In the genomic region with DNA sequence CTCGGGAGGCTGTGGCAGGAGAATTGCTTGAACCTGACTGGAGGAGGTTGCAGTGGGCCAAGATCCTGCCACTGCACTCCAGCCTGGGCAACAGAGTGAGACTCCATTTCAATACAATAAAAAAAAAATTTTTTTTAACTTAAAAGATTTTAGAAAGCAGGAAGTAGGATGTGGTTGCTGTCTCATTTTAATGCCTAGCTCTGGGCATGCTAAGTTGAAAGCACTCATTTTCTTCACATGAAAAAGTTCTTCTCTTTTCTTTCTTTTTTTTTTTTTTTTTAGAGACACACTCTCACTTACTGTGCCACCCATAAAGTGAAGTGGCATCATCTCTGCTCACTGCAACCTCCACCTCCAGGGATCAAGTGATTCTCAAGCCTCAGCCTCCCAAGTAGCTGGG, we compare ENCODE assay signal across 12 cellular contexts. TPM values are rescaled to one million over a fixed set of nuclear protein-coding genes. Genes with fewer than 3 reads are reported as not detected.
A peak's percentile ranks its signal among the peaks of the same experiment; 100 is the strongest.
DNase-seq lines count a peak whose midpoint lies in the region; ATAC-seq lines count a peak whose summit lies in the region.
"Not testable (repeated sequence)": the region's sequence is repeated elsewhere in the genome, so short reads cannot be mapped to it uniquely, and the experiment has no call there.
"Had no signal": no experiment of that assay in that cellular context is flagged by ENCODE, and none has a peak within 500 bp of the region (broad histone marks: within the 10 kb centered on the region; RNA-seq: fewer than 3 reads in every experiment).

No MANE protein-coding gene starts in this region.

- not testable (repeated sequence) for H3K9me3 ChIP-seq in CD4-positive, CD25-positive, alpha-beta regulatory T cell (ENCODE audit: control insufficient read depth in 2 of 2, low read length in 2 of 2)

- POLR2A ChIA-PET in T-cell (lab: Charles Lee) = interaction anchor here in 1 of 2 donors (0.6 kb wide), 1 partner anchor 18 kb away, joined by 4 read pairs; no protein-coding TSS in a partner anchor
- POLR2A ChIA-PET in activated CD4-positive, alpha-beta T cell treated with anti-CD3 and anti-CD28 coated beads for 36 hours (lab: Charles Lee) = not testable (repeated sequence)
- POLR2A ChIA-PET in activated CD8-positive, alpha-beta T cell treated with anti-CD3 and anti-CD28 coated beads, Interleukin-2, amount 10 ng/mL, durations not matched to agents 7 days and 5 days (lab: Charles Lee) = interaction anchor here (0.6 kb wide), 1 partner anchor 18 kb away, joined by 3 read pairs; no protein-coding TSS in a partner anchor
- POLR2A ChIA-PET in activated naive CD8-positive, alpha-beta T cell treated with anti-CD3 and anti-CD28 coated beads, Interleukin-2, amount 10 ng/mL, durations not matched to agents 7 days and 5 days (lab: Charles Lee) = interaction anchor here (1.0 kb wide), 2 partner anchors 12 to 17 kb away, joined by 3 to 8 read pairs; no protein-coding TSS in a partner anchor

- intact Hi-C loops in activated CD4-positive, alpha-beta T cell treated with anti-CD3 and anti-CD28 coated beads for 36 hours (cut with DNase I, micrococcal nuclease) = not testable (repeated sequence)

- H3K36me3 Mint-ChIP-seq in CD4-positive, CD25-positive, alpha-beta regulatory T cell; T-cell; activated CD4-positive, alpha-beta T cell treated with anti-CD3 and anti-CD28 coated beads for 36 hours (ENCODE audit: low read depth); activated CD8-positive, alpha-beta T cell treated with anti-CD3 and anti-CD28 coated beads, Interleukin-2, amount 10 ng/mL, durations not matched to agents 7 days and 5 days (ENCODE audit: low read depth); activated T-helper 17 cell treated with anti-CD3 and anti-CD28 coated beads, Interleukin-2, amount 50 U/mL, for 72 hours (ENCODE audit: low read depth); activated naive CD8-positive, alpha-beta T cell treated with anti-CD3 and anti-CD28 coated beads, Interleukin-2, amount 10 ng/mL, durations not matched to agents 7 days and 5 days; memory B cell; natural killer cell treated with Interleukin-12 subunit alpha and Interleukin-12 subunit beta and Interleukin-15 and Interleukin-18, amount 100 ng/mL, for 72 hours: not testable (repeated sequence)

- H3K27ac ChIP-seq in CD4-positive, CD25-positive, alpha-beta regulatory T cell (ENCODE audit: insufficient read depth, low read length, poor library complexity, severe bottlenecking) = not testable (repeated sequence)

- H3K4me1 ChIP-seq in CD4-positive, CD25-positive, alpha-beta regulatory T cell (ENCODE audit: control insufficient read depth, insufficient read depth, low read length, poor library complexity, severe bottlenecking) = not testable (repeated sequence)

- H3K27me3 Mint-ChIP-seq in CD4-positive, CD25-positive, alpha-beta regulatory T cell; T-cell; activated CD4-positive, alpha-beta T cell treated with anti-CD3 and anti-CD28 coated beads for 36 hours; activated CD8-positive, alpha-beta T cell treated with anti-CD3 and anti-CD28 coated beads, Interleukin-2, amount 10 ng/mL, durations not matched to agents 7 days and 5 days (ENCODE audit: low read depth); activated T-helper 17 cell treated with anti-CD3 and anti-CD28 coated beads, Interleukin-2, amount 50 U/mL, for 72 hours; activated naive CD8-positive, alpha-beta T cell treated with anti-CD3 and anti-CD28 coated beads, Interleukin-2, amount 10 ng/mL, durations not matched to agents 7 days and 5 days; memory B cell; natural killer cell treated with Interleukin-12 subunit alpha and Interleukin-12 subunit beta and Interleukin-15 and Interleukin-18, amount 100 ng/mL, for 72 hours: not testable (repeated sequence)

- H3K4me3 Mint-ChIP-seq in CD4-positive, CD25-positive, alpha-beta regulatory T cell = peak overlapping the region in 3 of 4 donors; percentile 56 to 66 (median 61)
- H3K4me3 Mint-ChIP-seq in T-cell; activated CD4-positive, alpha-beta T cell treated with anti-CD3 and anti-CD28 coated beads for 36 hours; activated CD8-positive, alpha-beta T cell treated with anti-CD3 and anti-CD28 coated beads, Interleukin-2, amount 10 ng/mL, durations not matched to agents 7 days and 5 days; activated T-helper 17 cell treated with anti-CD3 and anti-CD28 coated beads, Interleukin-2, amount 50 U/mL, for 72 hours; activated naive CD8-positive, alpha-beta T cell treated with anti-CD3 and anti-CD28 coated beads, Interleukin-2, amount 10 ng/mL, durations not matched to agents 7 days and 5 days; memory B cell; natural killer cell treated with Interleukin-12 subunit alpha and Interleukin-12 subunit beta and Interleukin-15 and Interleukin-18, amount 100 ng/mL, for 72 hours: not testable (repeated sequence)

- not testable (repeated sequence) for H3K27me3 ChIP-seq in CD4-positive, CD25-positive, alpha-beta regulatory T cell (ENCODE audit: control insufficient read depth, insufficient read depth, low read length)

- H3K4me1 Mint-ChIP-seq in CD4-positive, CD25-positive, alpha-beta regulatory T cell = peaks cover 0 to 25% (median 13%) of the 10 kb centered on the region in 4 donors
- peaks cover 8 to 27% (median 26%) of the 10 kb centered on the region in 3 donors for H3K4me1 Mint-ChIP-seq in T-cell
- peaks cover 25% of the 10 kb centered on the region for H3K4me1 Mint-ChIP-seq in activated CD4-positive, alpha-beta T cell treated with anti-CD3 and anti-CD28 coated beads for 36 hours
- H3K4me1 Mint-ChIP-seq in activated CD8-positive, alpha-beta T cell treated with anti-CD3 and anti-CD28 coated beads, Interleukin-2, amount 10 ng/mL, durations not matched to agents 7 days and 5 days (ENCODE audit: low read depth) = peaks cover 30% of the 10 kb centered on the region
- peaks cover 15% of the 10 kb centered on the region for H3K4me1 Mint-ChIP-seq in activated T-helper 17 cell treated with anti-CD3 and anti-CD28 coated beads, Interleukin-2, amount 50 U/mL, for 72 hours
- H3K4me1 Mint-ChIP-seq in activated naive CD8-positive, alpha-beta T cell treated with anti-CD3 and anti-CD28 coated beads, Interleukin-2, amount 10 ng/mL, durations not matched to agents 7 days and 5 days = peaks cover 18% of the 10 kb centered on the region
- not testable (repeated sequence) for H3K4me1 Mint-ChIP-seq in memory B cell
- H3K4me1 Mint-ChIP-seq in natural killer cell treated with Interleukin-12 subunit alpha and Interleukin-12 subunit beta and Interleukin-15 and Interleukin-18, amount 100 ng/mL, for 72 hours (ENCODE audit: low read depth in 2 of 2) = peaks cover 13 to 17% of the 10 kb centered on the region in 2 donors

- peak overlapping the region in 1 of 3 donors; percentile 82 for H3K27ac Mint-ChIP-seq in CD4-positive, CD25-positive, alpha-beta regulatory T cell
- H3K27ac Mint-ChIP-seq in T-cell = peak overlapping the region; percentile 86 to 87
- peak overlapping the region; percentile 74 for H3K27ac Mint-ChIP-seq in activated CD4-positive, alpha-beta T cell treated with anti-CD3 and anti-CD28 coated beads for 36 hours
- peak overlapping the region; percentile 80 for H3K27ac Mint-ChIP-seq in activated CD8-positive, alpha-beta T cell treated with anti-CD3 and anti-CD28 coated beads, Interleukin-2, amount 10 ng/mL, durations not matched to agents 7 days and 5 days
- H3K27ac Mint-ChIP-seq in activated T-helper 17 cell treated with anti-CD3 and anti-CD28 coated beads, Interleukin-2, amount 50 U/mL, for 72 hours; memory B cell; natural killer cell treated with Interleukin-12 subunit alpha and Interleukin-12 subunit beta and Interleukin-15 and Interleukin-18, amount 100 ng/mL, for 72 hours: not testable (repeated sequence)
- H3K27ac Mint-ChIP-seq in activated naive CD8-positive, alpha-beta T cell treated with anti-CD3 and anti-CD28 coated beads, Interleukin-2, amount 10 ng/mL, durations not matched to agents 7 days and 5 days = peak overlapping the region; percentile 73

- peak; percentile 82 to 91 for ATAC-seq in CD4-positive, CD25-positive, alpha-beta regulatory T cell (ENCODE audit: low read depth in 2 of 2)
- peak; percentile 77 to 84 (median 80) for ATAC-seq in T-cell (replicated peaks in 1 of 4)
- peak; percentile 72 for ATAC-seq in activated CD4-positive, alpha-beta T cell treated with anti-CD3 and anti-CD28 coated beads for 36 hours
- peak; percentile 74 for ATAC-seq in activated CD8-positive, alpha-beta T cell treated with anti-CD3 and anti-CD28 coated beads, Interleukin-2, amount 10 ng/mL, durations not matched to agents 7 days and 5 days
- peak; percentile 53 for ATAC-seq in activated T-helper 17 cell treated with anti-CD3 and anti-CD28 coated beads, Interleukin-2, amount 50 U/mL, for 72 hours (replicated peaks)
- peak; percentile 70 for ATAC-seq in activated naive CD8-positive, alpha-beta T cell treated with anti-CD3 and anti-CD28 coated beads, Interleukin-2, amount 10 ng/mL, durations not matched to agents 7 days and 5 days (ENCODE audit: low read depth)
- ATAC-seq in memory B cell (ENCODE audit: low read depth) = peak; percentile 37
- peak; percentile 65 to 81 for ATAC-seq in natural killer cell treated with Interleukin-12 subunit alpha and Interleukin-12 subunit beta and Interleukin-15 and Interleukin-18, amount 100 ng/mL, for 72 hours

- CTCF ChIA-PET in T-cell (lab: Charles Lee) = interaction anchor here in 1 of 2 donors (0.7 kb wide), 1 partner anchor 18 kb away, joined by 4 read pairs; no protein-coding TSS in a partner anchor
- CTCF ChIA-PET in activated CD4-positive, alpha-beta T cell treated with anti-CD3 and anti-CD28 coated beads for 36 hours (lab: Charles Lee); activated CD8-positive, alpha-beta T cell treated with anti-CD3 and anti-CD28 coated beads, Interleukin-2, amount 10 ng/mL, durations not matched to agents 7 days and 5 days (lab: Charles Lee): not testable (repeated sequence)

- DNase-seq in CD4-positive, CD25-positive, alpha-beta regulatory T cell = peak in 2 of 3 donors; percentile 33 to 64
- DNase-seq in T-cell = peak in 1 of 34 experiments; percentile 6
- DNase-seq in activated CD4-positive, alpha-beta T cell treated with anti-CD3 and anti-CD28 coated beads for 36 hours; activated CD8-positive, alpha-beta T cell treated with anti-CD3 and anti-CD28 coated beads, Interleukin-2, amount 10 ng/mL, durations not matched to agents 7 days and 5 days; activated naive CD8-positive, alpha-beta T cell treated with anti-CD3 and anti-CD28 coated beads, Interleukin-2, amount 10 ng/mL, durations not matched to agents 7 days and 5 days; memory B cell (ENCODE audit: low spot score in 2 of 2); natural killer cell treated with Interleukin-12 subunit alpha and Interleukin-12 subunit beta and Interleukin-15 and Interleukin-18, amount 100 ng/mL, for 72 hours (ENCODE audit: low spot score): not testable (repeated sequence)

- H3K4me3 ChIP-seq in CD4-positive, CD25-positive, alpha-beta regulatory T cell (ENCODE audit: low read depth, low read length) = not testable (repeated sequence)

- H3K9me3 Mint-ChIP-seq in CD4-positive, CD25-positive, alpha-beta regulatory T cell; T-cell; activated CD4-positive, alpha-beta T cell treated with anti-CD3 and anti-CD28 coated beads for 36 hours (ENCODE audit: low read depth); activated CD8-positive, alpha-beta T cell treated with anti-CD3 and anti-CD28 coated beads, Interleukin-2, amount 10 ng/mL, durations not matched to agents 7 days and 5 days (ENCODE audit: insufficient read depth); activated T-helper 17 cell treated with anti-CD3 and anti-CD28 coated beads, Interleukin-2, amount 50 U/mL, for 72 hours; activated naive CD8-positive, alpha-beta T cell treated with anti-CD3 and anti-CD28 coated beads, Interleukin-2, amount 10 ng/mL, durations not matched to agents 7 days and 5 days; memory B cell; natural killer cell treated with Interleukin-12 subunit alpha and Interleukin-12 subunit beta and Interleukin-15 and Interleukin-18, amount 100 ng/mL, for 72 hours: not testable (repeated sequence)

- not testable (repeated sequence) for H3K36me3 ChIP-seq in CD4-positive, CD25-positive, alpha-beta regulatory T cell (ENCODE audit: control insufficient read depth, insufficient read depth, low read length)

RNA-seq across cellular contexts. Expression of a gene that starts 58.4 kb away (rescaled TPM):
- total RNA-seq in CD4-positive, CD25-positive, alpha-beta regulatory T cell = not detected
- not detected for polyA plus RNA-seq in CD4-positive, CD25-positive, alpha-beta regulatory T cell
- total RNA-seq in T-cell = under 1 TPM in 1 of 5 donors, not detected in 4; 0.62 TPM
- not detected for total RNA-seq in activated CD4-positive, alpha-beta T cell treated with anti-CD3 and anti-CD28 coated beads for 36 hours
- total RNA-seq in activated CD8-positive, alpha-beta T cell treated with anti-CD3 and anti-CD28 coated beads, Interleukin-2, amount 10 ng/mL, durations not matched to agents 7 days and 5 days = not detected
- total RNA-seq in activated T-helper 17 cell treated with anti-CD3 and anti-CD28 coated beads, Interleukin-2, amount 50 U/mL, for 72 hours = not detected
- not detected for total RNA-seq in activated naive CD8-positive, alpha-beta T cell treated with anti-CD3 and anti-CD28 coated beads, Interleukin-2, amount 10 ng/mL, durations not matched to agents 7 days and 5 days
- total RNA-seq in natural killer cell treated with Interleukin-12 subunit alpha and Interleukin-12 subunit beta and Interleukin-15 and Interleukin-18, amount 100 ng/mL, for 72 hours = not detected
- total RNA-seq: Daoy, G401, H4, Peyer's patch had no signal
